1 cellular context compared by ENCODE assay signal in genomic region chr1:23420778-23421177, GRCh38.
TF ChIP-seq lines count a peak whose summit lies in the region.

No MANE protein-coding gene starts in this region.

TF ChIP-seq in K562, 482 proteins besides CTCF, POLR2A, EP300 and RAD21:
- TF ChIP-seq ZNF263 (CRISPR knock-in tag; IDR thresholded peaks at IDR 0.05; ENCODE audit: borderline replicate concordance) (0 out of 2 replicates have a peak, but pooled peaks have one; percentile 33), SMAD2 (IDR thresholded peaks at IDR 0.05; ENCODE audit: low read depth, low read length) (no peak)
